In genomic region chr2:55111570-55112228, GRCh38 we compare ENCODE assay signal across 8 cellular contexts.
DNase-seq lines count a peak whose midpoint lies in the region; ATAC-seq and TF ChIP-seq lines count a peak whose summit lies in the region.

No MANE protein-coding gene starts in this region.

- H3K4me1 ChIP-seq in foreskin keratinocyte: peaks cover 5% of the 10 kb centered on the region

- intact Hi-C loops in CD14-positive monocyte (cut with micrococcal nuclease): loop anchor here (5.0 to 10.0 kb wide), 3 partner anchors 41 to 57 kb away; partner anchors contain the start of gene RTN4 (in 1 of the 2)
- intact Hi-C loops in activated CD4-positive, alpha-beta T cell treated with anti-CD3 and anti-CD28 coated beads, Interleukin-2, amount 10 ng/mL, durations not matched to agents 24 days and 14 days (cut with micrococcal nuclease): no loop called here

- peak overlapping the region; percentile 34 to 88 for H3K4me3 Mint-ChIP-seq in CD14-positive monocyte
- no peak overlapping the region for H3K4me3 Mint-ChIP-seq in activated CD4-positive, alpha-beta T cell treated with anti-CD3 and anti-CD28 coated beads, Interleukin-2, amount 10 ng/mL, durations not matched to agents 24 days and 14 days

- peaks cover 49% of the 10 kb centered on the region for H3K4me1 Mint-ChIP-seq in CD14-positive monocyte
- peaks cover 4% of the 10 kb centered on the region for H3K4me1 Mint-ChIP-seq in activated CD4-positive, alpha-beta T cell treated with anti-CD3 and anti-CD28 coated beads, Interleukin-2, amount 10 ng/mL, durations not matched to agents 24 days and 14 days

- ATAC-seq in SK-N-SH treated with all-trans-retinoic acid at 6 μM for 48 hours: peak; percentile 86
- ATAC-seq in foreskin keratinocyte: peak; percentile 66

- H3K27ac Mint-ChIP-seq in CD14-positive monocyte: peak overlapping the region; percentile 88 to 98 (median 94)
- no peak overlapping the region for H3K27ac Mint-ChIP-seq in activated CD4-positive, alpha-beta T cell treated with anti-CD3 and anti-CD28 coated beads, Interleukin-2, amount 10 ng/mL, durations not matched to agents 24 days and 14 days

- no peaks in the 10 kb centered on the region for H3K27me3 ChIP-seq in foreskin keratinocyte

- no peak overlapping the region for H3K27ac ChIP-seq in foreskin keratinocyte

- DNase-seq in CD14-positive monocyte (ENCODE audit: low spot score) (peak; percentile 87), LHCN-M2 (ENCODE audit: low read depth) (peak; percentile 98), foreskin keratinocyte (peak in 1 of 2 donors; percentile 75), non-pigmented ciliary epithelial cell (ENCODE audit: low read depth) (peak; percentile 82), putamen (ENCODE audit: low spot score) (no peak)
- DNase-seq in stimulated activated CD8-positive, alpha-beta memory T cell treated with anti-CD3 and anti-CD28 coated beads, Interleukin-4, amount 100 ng/mL, for 48 hours: no peak
- DNase-seq in activated CD4-positive, alpha-beta T cell treated with anti-CD3 and anti-CD28 coated beads, Interleukin-2, amount 10 ng/mL, durations not matched to agents 24 days and 14 days: no peak

- H3K9me3 Mint-ChIP-seq in CD14-positive monocyte: no peaks in the 10 kb centered on the region
- no peaks in the 10 kb centered on the region for H3K9me3 Mint-ChIP-seq in activated CD4-positive, alpha-beta T cell treated with anti-CD3 and anti-CD28 coated beads, Interleukin-2, amount 10 ng/mL, durations not matched to agents 24 days and 14 days

- peaks cover 0 to under 1% (median 0%) of the 10 kb centered on the region in 3 donors for H3K27me3 Mint-ChIP-seq in CD14-positive monocyte (ENCODE audit: low read depth in 3 of 3)
- H3K27me3 Mint-ChIP-seq in activated CD4-positive, alpha-beta T cell treated with anti-CD3 and anti-CD28 coated beads, Interleukin-2, amount 10 ng/mL, durations not matched to agents 24 days and 14 days: no peaks in the 10 kb centered on the region

- no peak for TF ChIP-seq CTCF in CD14-positive monocyte (IDR thresholded peaks at IDR 0.05)
- TF ChIP-seq CTCF in foreskin keratinocyte (conservative IDR thresholded peaks at IDR 0.05): no peak

- no peaks in the 10 kb centered on the region for H3K36me3 Mint-ChIP-seq in CD14-positive monocyte
- H3K36me3 Mint-ChIP-seq in activated CD4-positive, alpha-beta T cell treated with anti-CD3 and anti-CD28 coated beads, Interleukin-2, amount 10 ng/mL, durations not matched to agents 24 days and 14 days (ENCODE audit: low read depth): no peaks in the 10 kb centered on the region

TF ChIP-seq in SK-N-SH treated with all-trans-retinoic acid at 6 μM for 48 hours, 23 proteins besides CTCF, POLR2A, EP300 and RAD21:
- TF ChIP-seq ZFP30 (CRISPR knock-in tag; IDR thresholded peaks at IDR 0.05) (no peak), ISL1 (CRISPR knock-in tag; IDR thresholded peaks at IDR 0.05) (peak; percentile 58), SNAI2 (CRISPR knock-in tag; IDR thresholded peaks at IDR 0.05) (0 out of 2 replicates have a peak, but pooled peaks have one; percentile 65), CSDC2 (CRISPR knock-in tag; IDR thresholded peaks at IDR 0.05) (0 out of 2 replicates have a peak, but pooled peaks have one; percentile 45)

Comparison
In these comparisons a context has a peak if more than half of its experiments do, and no peak if none do; other contexts are left out.
1. DNase-seq: peak in CD14-positive monocyte (single experiment), LHCN-M2 (single experiment) and non-pigmented ciliary epithelial cell (single experiment); none in putamen (single experiment), stimulated activated CD8-positive, alpha-beta memory T cell treated with anti-CD3 and anti-CD28 coated beads, Interleukin-4, amount 100 ng/mL, for 48 hours (single experiment) and activated CD4-positive, alpha-beta T cell treated with anti-CD3 and anti-CD28 coated beads, Interleukin-2, amount 10 ng/mL, durations not matched to agents 24 days and 14 days (single experiment).